Comparison of ENCODE assay signal across 8 cellular contexts in the genomic region with DNA sequence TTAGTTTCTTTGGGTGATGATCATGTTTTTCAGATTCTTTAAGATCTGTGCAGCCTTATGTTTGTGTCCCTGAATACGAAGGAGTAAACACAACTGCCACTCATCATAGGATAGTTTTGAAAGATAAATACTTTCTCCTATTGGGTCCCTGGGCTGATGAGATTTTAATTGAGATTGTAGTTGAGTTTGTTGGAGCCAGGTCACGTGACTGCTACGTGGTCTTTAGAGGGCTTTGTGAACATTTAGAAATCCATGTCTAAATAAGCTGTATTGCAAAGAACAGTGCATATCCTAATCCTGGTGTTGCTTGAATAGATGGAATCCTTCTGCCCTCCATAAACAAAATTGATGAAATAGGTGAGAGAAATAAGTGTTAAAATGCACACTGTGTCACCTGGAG. TPM values are rescaled to one million over a fixed set of nuclear protein-coding genes. Genes with fewer than 3 reads are reported as not detected.
"Had no signal": no experiment of that assay in that cellular context is flagged by ENCODE, and none has a peak within 500 bp of the region (broad histone marks: within the 10 kb centered on the region; RNA-seq: fewer than 3 reads in every experiment).

No MANE protein-coding gene starts in this region.

- H3K27ac Mint-ChIP-seq: IgD-negative memory B cell had no signal

- DNase-seq: GM23248, GOT3, H7, KG1 had no signal

- H3K4me3 ChIP-seq: GM23248, HAP-1 had no signal

- H3K27me3 Mint-ChIP-seq: IgD-negative memory B cell had no signal

- H3K9ac ChIP-seq: GM23248 had no signal

- FAIRE-seq: HTR-8/SVneo had no signal

- H3K4me1 ChIP-seq: HAP-1 had no signal

- H2AFZ ChIP-seq: GM23248 had no signal

- H3K9me3 ChIP-seq: HAP-1 had no signal

- H3K36me3 ChIP-seq: HAP-1 had no signal

- H3K4me1 Mint-ChIP-seq: IgD-negative memory B cell had no signal

- H3K4me3 Mint-ChIP-seq: IgD-negative memory B cell had no signal

- H3K36me3 Mint-ChIP-seq: IgD-negative memory B cell had no signal

- H3K27ac ChIP-seq: GM23248 had no signal

RNA-seq across cellular contexts. Expression of gene ZNF716, which starts 17.4 kb away (rescaled TPM):
- total RNA-seq: GM23248, H7, HT-29 had no signal
- polyA plus RNA-seq: GM23248, IgD-negative memory B cell had no signal
